In genomic region chr9:128322342-128323191, GRCh38 we compare ENCODE assay signal across 8 cellular contexts. TPM values are rescaled to one million over a fixed set of nuclear protein-coding genes. Genes with fewer than 3 reads are reported as not detected.
DNase-seq lines count a peak whose midpoint lies in the region; ATAC-seq, FAIRE-seq and TF ChIP-seq lines count a peak whose summit lies in the region.

COQ4 (plus strand) TSS chr9:128322839; CDS start chr9:128322859, 20 bp downstream.
TRUB2 (minus strand) TSS chr9:128322447; CDS start chr9:128322408, 39 bp downstream.

- H3K9me3 ChIP-seq in adipocyte (ENCODE audit: control insufficient read depth, low read length) (no peaks in the 10 kb centered on the region), trophoblast cell (ENCODE audit: insufficient read depth, low read depth, low read length) (no peaks in the 10 kb centered on the region), tibial nerve (no peaks in the 10 kb centered on the region)

- intact Hi-C loops in cardiac septum (cut with DNase I), result loop anchor here (5.0 kb wide), 1 partner anchor 45 kb away; the partner anchor contains the start of genes GOLGA2 and SWI5

- no peak within 1 kb of the TSS for H3K23ac ChIP-seq in trophoblast cell (ENCODE audit: low read length)

- H3K9ac ChIP-seq in adipocyte (ENCODE audit: low read length) (peak within 1 kb of the TSS; percentile 99), trophoblast cell (ENCODE audit: low read length) (peak within 1 kb of the TSS; percentile 90)

- H3K18ac ChIP-seq in trophoblast cell (ENCODE audit: low read length), result peak within 1 kb of the TSS; percentile 84

- peak within 1 kb of the TSS; percentile 64 for H4K12ac ChIP-seq in trophoblast cell (ENCODE audit: low read depth, low read length)

- DNase-seq in GM12892 (ENCODE audit: insufficient read length), result peak; percentile 90
- DNase-seq in NCI-H1436 treated with DMSO at 0.1 percent for 48 hours (lab: John Stamatoyannopoulos, UW), result peak; percentile 78
- peak; percentile 88 for DNase-seq in T follicular helper cell (ENCODE audit: low read depth)
- DNase-seq in adipocyte (ENCODE audit: low read depth), result peak; percentile 98
- DNase-seq in cardiac septum (ENCODE audit: low spot score), result peak; percentile 95
- DNase-seq in trophoblast cell, result peak; percentile 92 to 97
- peak; percentile 88 to 93 for DNase-seq in tibial nerve (ENCODE audit: low spot score in 2 of 2)

- H2BK120ac ChIP-seq in trophoblast cell (ENCODE audit: insufficient read depth, low read length, poor library complexity), result peak within 1 kb of the TSS; percentile 57

- no peak within 1 kb of the TSS for H2AK5ac ChIP-seq in trophoblast cell (ENCODE audit: low read length)

- peak in 2 of 5 experiments; percentile 29 to 61 for TF ChIP-seq CTCF in tibial nerve (IDR thresholded peaks at IDR 0.05)

- H3K36me3 ChIP-seq in adipocyte (ENCODE audit: control insufficient read depth, insufficient read depth, low read length, severe bottlenecking) (peaks cover 27% of the 10 kb centered on the region), trophoblast cell (ENCODE audit: control insufficient read depth in 1 of 2, insufficient read depth in 2 of 2, low read length in 2 of 2) (peaks cover 14 to 18% of the 10 kb centered on the region in 2 experiments), tibial nerve (peaks cover 0 to 48% (median 13%) of the 10 kb centered on the region in 3 donors)

- H3K4me3 ChIP-seq in adipocyte (ENCODE audit: low read length) (peak within 1 kb of the TSS; percentile 88), trophoblast cell (ENCODE audit: low read depth, low read length) (peak within 1 kb of the TSS; percentile 88), tibial nerve (peak within 1 kb of the TSS; percentile 71 to 98 (median 78))

- peak within 1 kb of the TSS; percentile 34 for H2BK5ac ChIP-seq in trophoblast cell (ENCODE audit: low read depth, low read length, poor library complexity)

- H3K4ac ChIP-seq in trophoblast cell (ENCODE audit: low read depth, low read length), result peak within 1 kb of the TSS; percentile 37

- H2BK12ac ChIP-seq in trophoblast cell (ENCODE audit: low read length), result no peak within 1 kb of the TSS

- peak; percentile 76 for ATAC-seq in HG02840 (IDR thresholded peaks at IDR 0.05; ENCODE audit: low FRiP score, unreplicated experiment)

- peak in 1 of 2 donors; percentile 90 for TF ChIP-seq EP300 in tibial nerve (IDR thresholded peaks at IDR 0.05)

- peak; percentile 78 for TF ChIP-seq POLR2A in GM12892 (IDR thresholded peaks at IDR 0.05; ENCODE audit: low read depth, low read length)
- TF ChIP-seq POLR2A in tibial nerve (IDR thresholded peaks at IDR 0.05), result peak in 1 of 2 donors; percentile 42

- peak within 1 kb of the TSS; percentile 86 for H4K8ac ChIP-seq in trophoblast cell (ENCODE audit: low read depth, low read length)

- H4K91ac ChIP-seq in trophoblast cell (ENCODE audit: low read depth, low read length), result peak within 1 kb of the TSS; percentile 68

- peak within 1 kb of the TSS; percentile 84 for H3K27ac ChIP-seq in trophoblast cell (ENCODE audit: low read depth, low read length)
- peak within 1 kb of the TSS; percentile 45 to 90 (median 84) for H3K27ac ChIP-seq in tibial nerve

- H3K79me1 ChIP-seq in trophoblast cell (ENCODE audit: low read length), result peaks cover 3% of the 10 kb centered on the region

- no CpG with 5 or more reads among the region's 87 CpGs for WGBS in trophoblast cell (ENCODE audit: extremely low coverage, insufficient coverage, insufficient read length)
- WGBS in tibial nerve, 2 donors, result 0 to 1% methylated on average over 34 to 84 of the region's 87 CpGs

- H3K14ac ChIP-seq in trophoblast cell (ENCODE audit: low read length), result peak within 1 kb of the TSS; percentile 55

- H2AFZ ChIP-seq in trophoblast cell (ENCODE audit: insufficient read depth, low read length, poor library complexity), result peak within 1 kb of the TSS; percentile 64

- peak; percentile 78 for FAIRE-seq in GM12892 (lab: Jason Lieb, UNC)

- peak within 1 kb of the TSS; percentile 70 for H3K4me2 ChIP-seq in trophoblast cell (ENCODE audit: low read length)

- peaks cover 16% of the 10 kb centered on the region for H3K4me1 ChIP-seq in adipocyte (ENCODE audit: control insufficient read depth, insufficient read depth, low read length)
- H3K4me1 ChIP-seq in trophoblast cell (ENCODE audit: control insufficient read depth in 1 of 2, insufficient read depth in 2 of 2, low read length in 2 of 2), result peaks cover 9% of the 10 kb centered on the region in 2 experiments
- peaks cover 0 to 41% (median 21%) of the 10 kb centered on the region in 4 donors for H3K4me1 ChIP-seq in tibial nerve

- peaks cover 7% of the 10 kb centered on the region for H3K79me2 ChIP-seq in trophoblast cell (ENCODE audit: control insufficient read depth, insufficient read depth, low read length, poor library complexity)

- H3K27me3 ChIP-seq in adipocyte (replicated peaks; ENCODE audit: control insufficient read depth, insufficient read depth, low read length) (no peaks in the 10 kb centered on the region), trophoblast cell (ENCODE audit: insufficient read depth, low read length) (no peaks in the 10 kb centered on the region), tibial nerve (no peaks in the 10 kb centered on the region)

RNA-seq across cellular contexts. Expression of gene COQ4, which starts in this region (rescaled TPM):
- polyA plus RNA-seq in GM12892 (2012; ENCODE audit: missing spikeins), result 24.3 TPM
- total RNA-seq in cardiac septum (25.9 TPM), tibial nerve (10 to 100 TPM; 50.5 to 71.7 (median 65.5) TPM)
- polyA plus RNA-seq in trophoblast cell (2013), result 24.9 and 26.1 TPM in 2 replicates

RNA-seq across cellular contexts. Expression of gene TRUB2, which starts in this region (rescaled TPM):
- polyA plus RNA-seq in GM12892 (2012; ENCODE audit: missing spikeins), result 24.5 TPM
- total RNA-seq in cardiac septum (30.7 TPM), tibial nerve (10 to 100 TPM in 1 of 4 donors, 1 to 10 TPM in 3; 7.2 to 18.3 (median 9.2) TPM)
- polyA plus RNA-seq in trophoblast cell (2013), result 13.3 and 13.9 TPM in 2 replicates

Comparison
In these comparisons a context has a peak if more than half of its experiments do, and no peak if none do; other contexts are left out.
1. Peak in every context shown above with its lines: DNase-seq, ATAC-seq, H3K4me3 ChIP-seq and H3K27ac ChIP-seq.